In the genomic region with DNA sequence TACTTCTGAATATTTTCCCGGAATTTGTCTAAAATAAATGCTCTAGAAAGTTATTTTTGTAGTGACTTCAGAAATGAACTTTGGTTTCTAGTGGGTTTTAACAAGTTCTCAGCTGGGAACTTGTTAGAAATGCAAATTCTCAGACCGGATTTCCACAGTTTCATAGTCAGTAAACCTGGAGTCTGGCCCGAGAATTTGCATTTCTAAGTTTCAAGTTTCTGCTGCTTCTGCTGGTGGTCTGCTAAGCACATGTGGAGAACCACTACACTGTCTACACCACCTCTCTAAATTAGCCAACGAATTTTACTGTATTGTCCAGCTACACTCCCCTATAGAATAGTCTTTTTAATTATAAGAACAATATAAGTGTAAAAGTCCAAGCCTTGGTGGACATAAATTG, we compare ENCODE assay signal across 17 cellular contexts.
DNase-seq lines count a peak whose midpoint lies in the region; ATAC-seq, FAIRE-seq and TF ChIP-seq lines count a peak whose summit lies in the region.
"Had no signal": no experiment of that assay in that cellular context is flagged by ENCODE, and none has a peak within 500 bp of the region (broad histone marks: within the 10 kb centered on the region; RNA-seq: fewer than 3 reads in every experiment).

No MANE protein-coding gene starts in this region.

- no peak for FAIRE-seq in GM12891 (lab: Jason Lieb, UNC)
- FAIRE-seq: frontal cortex, H1 had no signal

- no peak for DNase-seq in GM12891 (ENCODE audit: insufficient read length, low spot score)
- DNase-seq in prostate gland (ENCODE audit: low spot score) = no peak
- DNase-seq in NCI-H2081 treated with DMSO at 0.1 percent for 48 hours (lab: John Stamatoyannopoulos, UW) = no peak
- no peak for DNase-seq in dorsolateral prefrontal cortex
- no peak for DNase-seq in AG20443 (ENCODE audit: low spot score)
- DNase-seq: ACHN; adrenal gland; dermis blood vessel endothelial cell; DND-41; NCI-H2227 treated with DMSO at 0.1 percent for 48 hours; stimulated activated naive B cell treated with anti-CD40 and anti-IgM and Interleukin-4, amounts not matched to agents 10 μg/mL and 1 μg/mL and 100 μg/mL, for 72 hours had no signal

- no peaks in the 10 kb centered on the region for H3K36me3 ChIP-seq in prostate gland
- H3K36me3 ChIP-seq: adrenal gland had no signal

- TF ChIP-seq POLR2A in GM12891 (IDR thresholded peaks at IDR 0.05; ENCODE audit: low read depth, low read length) = no peak
- TF ChIP-seq POLR2A in prostate gland (IDR thresholded peaks at IDR 0.05) = no peak

- ATAC-seq in GM19438 (IDR thresholded peaks at IDR 0.05; ENCODE audit: low read depth, unreplicated experiment) (peak; percentile 87), HG02798 (IDR thresholded peaks at IDR 0.05; ENCODE audit: poor library complexity, unreplicated experiment) (peak; percentile 87), HG03442 (IDR thresholded peaks at IDR 0.05; ENCODE audit: unreplicated experiment) (peak; percentile 70)
- ATAC-seq: stimulated activated naive B cell treated with anti-CD40 and anti-IgM and Interleukin-4, amounts not matched to agents 10 μg/mL and 1 μg/mL and 100 μg/mL, for 72 hours had no signal

- TF ChIP-seq CTCF in prostate gland (IDR thresholded peaks at IDR 0.05) (no peak), dorsolateral prefrontal cortex (IDR thresholded peaks at IDR 0.05 in 54 of 56, conservative IDR thresholded peaks at IDR 0.05 in 2 of 56; ENCODE audit: low read depth in 1 of 56, partially characterized antibody in 56 of 56) (no peak)

- H3K4me1 ChIP-seq in prostate gland (replicated peaks) = no peaks in the 10 kb centered on the region
- H3K4me1 ChIP-seq: adrenal gland had no signal

- intact Hi-C loops in prostate gland (cut with DNase I) (no loop called here), dorsolateral prefrontal cortex (cut with DNase I) (loop anchor here in 1 of 2 donors (10.0 kb wide), 1 partner anchor 993 kb away; no protein-coding TSS in a partner anchor)

- H3K27me3 ChIP-seq in prostate gland (replicated peaks; ENCODE audit: insufficient read depth) (no peaks in the 10 kb centered on the region), dorsolateral prefrontal cortex (no peaks in the 10 kb centered on the region)
- H3K27me3 ChIP-seq: adrenal gland had no signal

- no peaks in the 10 kb centered on the region for H3K9me3 ChIP-seq in prostate gland
- H3K9me3 ChIP-seq: adrenal gland had no signal

- WGBS in prostate gland = 69% methylated on average over 4 of the region's 4 CpGs

- H3K27ac ChIP-seq in prostate gland (no peak overlapping the region), dorsolateral prefrontal cortex (no peak overlapping the region)
- H3K27ac ChIP-seq: adrenal gland, RWPE1 had no signal

- H3K4me3 ChIP-seq in prostate gland (no peak overlapping the region), dorsolateral prefrontal cortex (no peak overlapping the region)
- H3K4me3 ChIP-seq: adrenal gland had no signal

TF ChIP-seq in GM12891, 5 proteins besides CTCF, POLR2A, EP300 and RAD21:
- TF ChIP-seq POLR2AphosphoS5 (IDR thresholded peaks at IDR 0.05; ENCODE audit: low read depth, low read length) (no peak), POU2F2 (IDR thresholded peaks at IDR 0.05; ENCODE audit: low read depth, low read length) (peak; percentile 26; the same call in 1 of the 2 replicates), PAX5 (IDR thresholded peaks at IDR 0.05; ENCODE audit: insufficient read depth, low read length, severe bottlenecking) (no peak), SPI1 (IDR thresholded peaks at IDR 0.05; ENCODE audit: low read depth, low read length) (no peak), TAF1 (IDR thresholded peaks at IDR 0.05; ENCODE audit: low read depth, low read length) (no peak)
